11 cellular contexts compared by ENCODE assay signal in the genomic region with DNA sequence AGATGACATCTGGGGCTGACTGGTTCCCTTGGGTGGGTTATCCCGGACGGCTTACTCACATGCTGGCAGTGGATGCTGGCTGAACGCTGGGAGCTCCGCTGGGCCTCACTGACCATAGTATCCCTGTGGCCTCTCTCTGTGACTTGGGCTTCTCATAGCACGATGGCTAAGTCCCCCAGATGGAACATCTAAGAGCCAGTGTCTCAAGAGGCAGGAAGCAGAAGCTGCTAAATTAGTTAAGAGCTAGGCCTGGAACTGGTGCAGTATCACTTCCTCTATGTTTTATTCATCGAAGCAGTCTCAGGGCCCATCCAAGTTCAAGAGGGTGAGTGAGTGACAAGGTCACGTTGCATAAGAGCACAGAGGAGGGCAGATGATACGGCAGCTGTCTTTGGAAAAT.
DNase-seq lines count a peak whose midpoint lies in the region; ATAC-seq, FAIRE-seq and TF ChIP-seq lines count a peak whose summit lies in the region.
"Had no signal": no experiment of that assay in that cellular context is flagged by ENCODE, and none has a peak within 500 bp of the region (broad histone marks: within the 10 kb centered on the region; RNA-seq: fewer than 3 reads in every experiment).

No MANE protein-coding gene starts in this region.

- H3K9me3 ChIP-seq in gastroesophageal sphincter: no peaks in the 10 kb centered on the region
- H3K9me3 ChIP-seq in testis: no peaks in the 10 kb centered on the region

- H3K36me3 ChIP-seq in gastroesophageal sphincter (peaks cover 1 to 51% of the 10 kb centered on the region in 2 donors), testis (ENCODE audit: low read depth, missing control alignments) (no peaks in the 10 kb centered on the region)

- ATAC-seq in GM21447 (IDR thresholded peaks at IDR 0.05; ENCODE audit: unreplicated experiment) (peak; percentile 89), HG03354 (IDR thresholded peaks at IDR 0.05; ENCODE audit: poor library complexity, severe bottlenecking, unreplicated experiment) (peak; percentile 98), gastroesophageal sphincter (peak; percentile 53)

- WGBS in gastroesophageal sphincter (ENCODE audit: low coverage in 1 of 2), 2 donors: 69 to 77% methylated on average over 3 to 6 of the region's 8 CpGs
- WGBS in testis, 2 donors: 83 to 93% methylated on average over 8 of the region's 8 CpGs

- no peaks in the 10 kb centered on the region for H3K27me3 ChIP-seq in gastroesophageal sphincter
- no peaks in the 10 kb centered on the region for H3K27me3 ChIP-seq in testis

- peaks cover 0 to 4% (median 0%) of the 10 kb centered on the region in 3 donors for H3K4me1 ChIP-seq in gastroesophageal sphincter
- no peaks in the 10 kb centered on the region for H3K4me1 ChIP-seq in testis

- no peak for DNase-seq in GM12891 (ENCODE audit: insufficient read length, low spot score)
- no peak for DNase-seq in central memory CD4-positive, alpha-beta T cell
- DNase-seq in NCI-H1417 (lab: John Stamatoyannopoulos, UW): no peak
- no peak for DNase-seq in testis
- no peak for DNase-seq in NCI-H1105 treated with DMSO at 0.1 percent for 48 hours (lab: John Stamatoyannopoulos, UW)
- DNase-seq: activated naive CD8-positive, alpha-beta T cell treated with anti-CD3 and anti-CD28 coated beads, Interleukin-2, amount 10 ng/mL, durations not matched to agents 7 days and 5 days; natural killer cell had no signal

- no peak for TF ChIP-seq CTCF in gastroesophageal sphincter (IDR thresholded peaks at IDR 0.05)
- no peak for TF ChIP-seq CTCF in testis (IDR thresholded peaks at IDR 0.05)

- H3K27ac ChIP-seq in gastroesophageal sphincter (no peak overlapping the region), testis (no peak overlapping the region)
- H3K27ac ChIP-seq: SK-N-MC had no signal

- peak; percentile 87 for FAIRE-seq in GM12891 (lab: Jason Lieb, UNC)

- TF ChIP-seq EP300 in gastroesophageal sphincter (IDR thresholded peaks at IDR 0.05): no peak

- H3K4me3 ChIP-seq in gastroesophageal sphincter (no peak overlapping the region), testis (no peak overlapping the region)
- H3K4me3 ChIP-seq: SK-N-MC had no signal

- TF ChIP-seq POLR2A in GM12891 (IDR thresholded peaks at IDR 0.05; ENCODE audit: low read depth, low read length): no peak
- no peak for TF ChIP-seq POLR2A in gastroesophageal sphincter (IDR thresholded peaks at IDR 0.05)
- no peak for TF ChIP-seq POLR2A in testis (IDR thresholded peaks at IDR 0.05)

- intact Hi-C loops in testis (cut with DNase I; ENCODE audit: low total_unique reads): no loop called here

TF ChIP-seq in GM12891, 5 proteins besides CTCF, POLR2A, EP300 and RAD21:
- TF ChIP-seq SPI1 (IDR thresholded peaks at IDR 0.05; ENCODE audit: low read depth, low read length) (peak; percentile 94), POU2F2 (IDR thresholded peaks at IDR 0.05; ENCODE audit: low read depth, low read length) (no peak)
TF ChIP-seq in GM12891: peak in this region for 1.
